1 cellular context compared by ENCODE assay signal in genomic region chr5:103562453-103563157, GRCh38.
TF ChIP-seq lines count a peak whose summit lies in the region.

Gene NUDT12 (minus strand): TSS chr5:103562789. CDS start chr5:103560248, 2,541 bp downstream.

TF ChIP-seq in HepG2, 621 proteins besides CTCF, POLR2A, EP300 and RAD21 (continued from another document):
- TF ChIP-seq ZNF704 (CRISPR knock-in tag; IDR thresholded peaks at IDR 0.05; ENCODE audit: borderline replicate concordance) (no peak), CCDC6 (CRISPR knock-in tag; IDR thresholded peaks at IDR 0.05) (no peak), GFI1 (CRISPR knock-in tag; IDR thresholded peaks at IDR 0.05; ENCODE audit: borderline replicate concordance) (no peak), FOXK2 (IDR thresholded peaks at IDR 0.05) (no peak)
TF ChIP-seq in HepG2: peak in this region for 38.
